1 cellular context compared by ENCODE assay signal in genomic region chr11:71927813-71928738, GRCh38.
TF ChIP-seq lines count a peak whose summit lies in the region.

TSS of gene XNDC1N (minus strand) at chr11:71928594. CDS start at chr11:71923353, 5,241 bp downstream.

TF ChIP-seq in K562, 482 proteins besides CTCF, POLR2A, EP300 and RAD21 (continued from another document and continues in another):
- TF ChIP-seq NFXL1 (CRISPR knock-in tag; IDR thresholded peaks at IDR 0.05), result no peak
- no peak; the same call in 1 of the 2 replicates for TF ChIP-seq ARID4B (CRISPR knock-in tag; IDR thresholded peaks at IDR 0.05)
- 0 out of 2 replicates have a peak, but pooled peaks have one; percentile 37 for TF ChIP-seq POLR2H (tag; IDR thresholded peaks at IDR 0.05; ENCODE audit: low read depth)
- 0 out of 4 replicates have a peak, but pooled peaks have one; percentile 35 to 64 for TF ChIP-seq MLLT1 (IDR thresholded peaks at IDR 0.05)
- TF ChIP-seq PHF21A (IDR thresholded peaks at IDR 0.05; ENCODE audit: borderline replicate concordance, low read depth), result no peak
- no peak for TF ChIP-seq POLR3A (IDR thresholded peaks at IDR 0.05; ENCODE audit: borderline replicate concordance, extremely low read depth, insufficient read depth, insufficient read length)
- 0 out of 2 replicates have a peak, but pooled peaks have one; percentile 19 for TF ChIP-seq ZBTB12 (CRISPR knock-in tag; IDR thresholded peaks at IDR 0.05)
- no peak for TF ChIP-seq ZNF707 (CRISPR knock-in tag; conservative IDR thresholded peaks at IDR 0.05)
- TF ChIP-seq TSC22D4 (tag; IDR thresholded peaks at IDR 0.05), result no peak
- no peak for TF ChIP-seq TGIF2 (CRISPR knock-in tag; IDR thresholded peaks at IDR 0.05)
- no peak for TF ChIP-seq ZNF444 (CRISPR knock-in tag; IDR thresholded peaks at IDR 0.05)
- peak; percentile 96 for TF ChIP-seq ELF1 (tag; IDR thresholded peaks at IDR 0.05)
- TF ChIP-seq ZKSCAN8 (CRISPR knock-in tag; IDR thresholded peaks at IDR 0.05), result no peak
- TF ChIP-seq GTF2B (IDR thresholded peaks at IDR 0.05; ENCODE audit: extremely low read depth, insufficient read length), result peak; percentile 25
- TF ChIP-seq SMARCC2 (IDR thresholded peaks at IDR 0.05; ENCODE audit: low read depth), result no peak
- no peak; the same call in 1 of the 2 replicates for TF ChIP-seq ATF7 (IDR thresholded peaks at IDR 0.05)
- no peak for TF ChIP-seq PTBP1 (IDR thresholded peaks at IDR 0.05; ENCODE audit: low read depth, low read length)
- TF ChIP-seq SMAD4 (CRISPR knock-in tag; conservative IDR thresholded peaks at IDR 0.05), result no peak
- TF ChIP-seq ZNF778 (CRISPR knock-in tag; IDR thresholded peaks at IDR 0.05), result no peak
- TF ChIP-seq SAFB2 (IDR thresholded peaks at IDR 0.05; ENCODE audit: borderline replicate concordance, low read depth, low read length, severe bottlenecking), result no peak
- TF ChIP-seq MIER1 (IDR thresholded peaks at IDR 0.05; ENCODE audit: low read depth), result 0 out of 2 replicates have a peak, but pooled peaks have one; percentile 49
- no peak for TF ChIP-seq ZFP91 (CRISPR knock-in tag; IDR thresholded peaks at IDR 0.05)
- no peak for TF ChIP-seq CTCFL (IDR thresholded peaks at IDR 0.05; ENCODE audit: borderline replicate concordance, insufficient read depth, low read depth, low read length, poor library complexity, severe bottlenecking)
- TF ChIP-seq SMAD2 (IDR thresholded peaks at IDR 0.05; ENCODE audit: low read depth, low read length), result no peak
- TF ChIP-seq ZBTB8A (IDR thresholded peaks at IDR 0.05; ENCODE audit: partially characterized antibody), result no peak
- peak; percentile 65 for TF ChIP-seq ZNF407 (IDR thresholded peaks at IDR 0.05; ENCODE audit: low read depth)
- TF ChIP-seq RB1 (IDR thresholded peaks at IDR 0.05; ENCODE audit: low read depth), result peak; percentile 100
- no peak for TF ChIP-seq CBFA2T3 (IDR thresholded peaks at IDR 0.05)
- no peak for TF ChIP-seq ZSCAN32 (CRISPR knock-in tag; IDR thresholded peaks at IDR 0.05)
- TF ChIP-seq SREBF1 (IDR thresholded peaks at IDR 0.05; ENCODE audit: borderline replicate concordance, low read depth, low read length), result 0 out of 2 replicates have a peak, but pooled peaks have one; percentile 19
- no peak for TF ChIP-seq SMC3 (conservative IDR thresholded peaks at IDR 0.05; ENCODE audit: insufficient read depth, low read depth, low read length)
- TF ChIP-seq GATA2 (CRISPR knock-in tag; IDR thresholded peaks at IDR 0.05), result no peak
- TF ChIP-seq TOE1 (IDR thresholded peaks at IDR 0.05; ENCODE audit: borderline replicate concordance), result no peak
- no peak for TF ChIP-seq TOE1 (CRISPR knock-in tag; IDR thresholded peaks at IDR 0.05; ENCODE audit: borderline replicate concordance, low read depth)
- peak; percentile 55 for TF ChIP-seq TBP (optimal IDR thresholded peaks at IDR 0.05; ENCODE audit: low read depth, low read length)
- no peak for TF ChIP-seq KDM2B (CRISPR knock-in tag; IDR thresholded peaks at IDR 0.05)
- no peak for TF ChIP-seq RUNX1 (IDR thresholded peaks at IDR 0.05; ENCODE audit: low read depth)
- no peak for TF ChIP-seq ZNF274 (IDR thresholded peaks at IDR 0.05; ENCODE audit: borderline replicate concordance, low read depth, low read length)
- TF ChIP-seq ZNF24 (IDR thresholded peaks at IDR 0.05), result no peak
- no peak for TF ChIP-seq SMARCE1 (IDR thresholded peaks at IDR 0.05)
- no peak for TF ChIP-seq ZNF146 (CRISPR knock-in tag; IDR thresholded peaks at IDR 0.05; ENCODE audit: unreplicated experiment)
- no peak for TF ChIP-seq KLF13 (tag; IDR thresholded peaks at IDR 0.05; ENCODE audit: borderline replicate concordance, low read depth)
- TF ChIP-seq CAMTA2 (CRISPR knock-in tag; conservative IDR thresholded peaks at IDR 0.05), result no peak
